ENCODE assay signal across 19 cellular contexts in the genomic region with DNA sequence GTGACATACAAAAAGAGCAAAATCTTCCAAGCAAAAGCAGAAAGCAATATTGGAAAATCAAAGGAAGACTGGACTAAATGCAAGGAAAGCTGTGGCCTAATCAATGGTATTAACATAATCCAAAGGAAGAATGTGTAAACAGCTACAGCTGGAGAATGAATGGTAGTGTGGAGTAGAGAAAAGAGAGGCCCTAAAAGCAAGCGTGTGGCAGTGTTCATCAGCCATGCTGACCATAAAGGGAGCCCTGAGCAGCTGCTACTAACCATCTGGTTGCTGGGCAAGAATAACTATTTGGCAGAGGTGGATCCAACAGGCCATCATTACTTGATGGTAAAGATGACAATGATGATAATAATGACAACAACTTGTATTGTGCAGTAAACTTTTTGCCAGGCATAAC.
DNase-seq lines count a peak whose midpoint lies in the region; ATAC-seq, FAIRE-seq and TF ChIP-seq lines count a peak whose summit lies in the region.
"Had no signal": no experiment of that assay in that cellular context is flagged by ENCODE, and none has a peak within 500 bp of the region (broad histone marks: within the 10 kb centered on the region; RNA-seq: fewer than 3 reads in every experiment).

No MANE protein-coding gene starts in this region.

- intact Hi-C loops in left ventricle myocardium inferior (cut with micrococcal nuclease) (no loop called here), Right ventricle myocardium inferior (cut with DNase I) (loop anchor here (5.0 kb wide), 1 partner anchor 36 kb away; no protein-coding TSS in a partner anchor), posterior vena cava (cut with DNase I) (no loop called here)

- peaks cover 94% of the 10 kb centered on the region for H3K4me1 ChIP-seq in left ventricle myocardium inferior
- H3K4me1 ChIP-seq in fibroblast of lung (ENCODE audit: control insufficient read depth, extremely low read depth, insufficient read depth, low read length): peaks cover 26% of the 10 kb centered on the region
- H3K4me1 ChIP-seq: parathyroid adenoma, Peyer's patch, uterus had no signal

- H3K9me3 Mint-ChIP-seq in naive thymus-derived CD8-positive, alpha-beta T cell: no peaks in the 10 kb centered on the region
- H3K9me3 Mint-ChIP-seq: activated B cell treated with CpG ODN at 0.5 μM for 24 hours; stimulated activated naive CD8-positive, alpha-beta T cell treated with anti-CD3 and anti-CD28 coated beads, Interleukin-15, Interleukin-2, amounts not matched to agents 100 ng/mL and 50 ng/mL, for 24 hours had no signal

- H3K36me3 ChIP-seq in left ventricle myocardium inferior (no peaks in the 10 kb centered on the region), fibroblast of lung (ENCODE audit: control insufficient read depth, insufficient read depth, low read length) (no peaks in the 10 kb centered on the region)
- H3K36me3 ChIP-seq: ascending aorta, esophagus squamous epithelium, Peyer's patch, uterus had no signal

- no peaks in the 10 kb centered on the region for H3K36me3 Mint-ChIP-seq in naive thymus-derived CD8-positive, alpha-beta T cell

- H3K79me2 ChIP-seq in fibroblast of lung (ENCODE audit: control insufficient read depth, insufficient read depth, low read length): peaks cover 91% of the 10 kb centered on the region
- H3K79me2 ChIP-seq: parathyroid adenoma had no signal

- ATAC-seq in Right ventricle myocardium inferior: no peak
- no peak for ATAC-seq in naive thymus-derived CD8-positive, alpha-beta T cell
- no peak for ATAC-seq in GM21390 (IDR thresholded peaks at IDR 0.05; ENCODE audit: unreplicated experiment)
- ATAC-seq: mucosa of descending colon had no signal

- peaks cover 0 to 3% (median 0%) of the 10 kb centered on the region in 5 donors for H3K27me3 Mint-ChIP-seq in naive thymus-derived CD8-positive, alpha-beta T cell
- H3K27me3 Mint-ChIP-seq: activated B cell treated with CpG ODN at 0.5 μM for 24 hours; stimulated activated naive CD8-positive, alpha-beta T cell treated with anti-CD3 and anti-CD28 coated beads, Interleukin-15, Interleukin-2, amounts not matched to agents 100 ng/mL and 50 ng/mL, for 24 hours had no signal

- POLR2A ChIA-PET in naive thymus-derived CD8-positive, alpha-beta T cell (lab: Charles Lee): no interaction called here

- H3K4me3 Mint-ChIP-seq in naive thymus-derived CD8-positive, alpha-beta T cell: no peak overlapping the region
- H3K4me3 Mint-ChIP-seq: activated B cell treated with CpG ODN at 0.5 μM for 24 hours; stimulated activated naive CD8-positive, alpha-beta T cell treated with anti-CD3 and anti-CD28 coated beads, Interleukin-15, Interleukin-2, amounts not matched to agents 100 ng/mL and 50 ng/mL, for 24 hours had no signal

- FAIRE-seq in urothelium cell line (lab: Jason Lieb, UNC): peak; percentile 52

- H3K9me3 ChIP-seq in left ventricle myocardium inferior (replicated peaks): no peaks in the 10 kb centered on the region
- H3K9me3 ChIP-seq in fibroblast of lung (ENCODE audit: control insufficient read depth, insufficient read depth, low read depth, low read length): no peaks in the 10 kb centered on the region
- H3K9me3 ChIP-seq: ascending aorta, esophagus squamous epithelium, mucosa of descending colon, Peyer's patch, uterus had no signal

- no peak overlapping the region for H3K9ac ChIP-seq in fibroblast of lung (ENCODE audit: insufficient read depth, low read length)
- H3K9ac ChIP-seq: parathyroid adenoma had no signal

- TF ChIP-seq CTCF in left ventricle myocardium inferior (IDR thresholded peaks at IDR 0.05; ENCODE audit: borderline replicate concordance) (no peak), fibroblast of lung (conservative IDR thresholded peaks at IDR 0.05 in 1 of 2, IDR thresholded peaks at IDR 0.05 in 1 of 2; ENCODE audit: low read depth in 1 of 2, low read length in 2 of 2) (no peak)

- DNase-seq in left ventricle myocardium inferior (no peak), Right ventricle myocardium inferior (ENCODE audit: missing footprints) (no peak), NCI-H82 (lab: John Stamatoyannopoulos, UW) (peak; percentile 96), fibroblast of lung (ENCODE audit: low read depth in 2 of 2) (no peak), urothelium cell line (ENCODE audit: low spot score) (no peak), posterior vena cava (ENCODE audit: low spot score) (no peak)
- no peak for DNase-seq in naive thymus-derived CD8-positive, alpha-beta T cell
- DNase-seq: activated B cell treated with CpG ODN at 0.5 μM for 24 hours; esophagus squamous epithelium; left cardiac atrium; mucosa of descending colon; NCI-H1092 treated with DMSO at 0.1 percent for 48 hours; Peyer's patch; stimulated activated CD4-positive, alpha-beta T cell treated with anti-CD3 and anti-CD28 coated beads, Interleukin-12 subunit alpha, Interleukin-12 subunit beta, amount 100 ng/mL, for 4 hours; uterus had no signal

- no peak overlapping the region for H2AFZ ChIP-seq in fibroblast of lung (ENCODE audit: low read length)
- H2AFZ ChIP-seq: parathyroid adenoma had no signal

- H3K4me1 Mint-ChIP-seq in naive thymus-derived CD8-positive, alpha-beta T cell: no peaks in the 10 kb centered on the region
- H3K4me1 Mint-ChIP-seq: activated B cell treated with CpG ODN at 0.5 μM for 24 hours had no signal

- H4K20me1 ChIP-seq in fibroblast of lung (ENCODE audit: control insufficient read depth, extremely low read depth, insufficient read depth, low read length): peaks cover 5% of the 10 kb centered on the region

- peak overlapping the region; percentile 50 for H3K27ac ChIP-seq in left ventricle myocardium inferior (replicated peaks)
- H3K27ac ChIP-seq in fibroblast of lung (ENCODE audit: insufficient read depth, low read length): peak overlapping the region; percentile 11
- H3K27ac ChIP-seq: ascending aorta, esophagus squamous epithelium, parathyroid adenoma, Peyer's patch, uterus had no signal

- H3K27me3 ChIP-seq in left ventricle myocardium inferior (ENCODE audit: low read depth) (no peaks in the 10 kb centered on the region), fibroblast of lung (ENCODE audit: control insufficient read depth, insufficient read depth, low read length) (no peaks in the 10 kb centered on the region)
- H3K27me3 ChIP-seq: ascending aorta, esophagus squamous epithelium, Peyer's patch, uterus had no signal

- H3K4me3 ChIP-seq in left ventricle myocardium inferior: no peak overlapping the region
- no peak overlapping the region for H3K4me3 ChIP-seq in fibroblast of lung (replicated peaks in 1 of 4; ENCODE audit: control extremely low read depth in 1 of 4, insufficient read depth in 1 of 4, low read depth in 3 of 4, low read length in 4 of 4)
- H3K4me3 ChIP-seq: ascending aorta, esophagus squamous epithelium, mucosa of descending colon, Peyer's patch, uterus had no signal

- H3K27ac Mint-ChIP-seq in naive thymus-derived CD8-positive, alpha-beta T cell: peak overlapping the region in 1 of 10 donors; percentile 81
- H3K27ac Mint-ChIP-seq: activated B cell treated with CpG ODN at 0.5 μM for 24 hours; stimulated activated naive CD8-positive, alpha-beta T cell treated with anti-CD3 and anti-CD28 coated beads, Interleukin-15, Interleukin-2, amounts not matched to agents 100 ng/mL and 50 ng/mL, for 24 hours had no signal

- no peak overlapping the region for H3K4me2 ChIP-seq in fibroblast of lung (ENCODE audit: extremely low read depth, insufficient read depth, low read length)
